In the genomic region with DNA sequence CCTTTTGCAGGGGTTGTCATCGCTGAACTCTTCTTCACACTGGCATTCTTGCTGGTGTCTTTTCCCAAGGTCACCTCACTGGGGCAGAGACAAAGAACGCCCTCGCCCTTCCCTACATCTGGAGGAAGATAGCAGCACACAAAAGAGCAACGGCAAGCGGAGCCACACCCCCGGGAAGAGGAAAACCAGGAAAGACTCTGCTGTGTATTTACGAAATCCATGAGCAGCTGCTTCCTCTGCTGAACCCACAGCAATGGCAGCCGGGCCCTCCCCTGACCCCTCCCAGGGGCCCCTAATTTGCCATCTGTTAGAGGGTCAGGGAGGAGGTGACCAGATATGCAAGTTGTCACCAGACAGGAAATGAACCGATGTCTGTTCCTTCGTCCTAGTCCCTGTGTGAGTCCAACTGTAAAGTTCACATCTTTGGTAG, we compare ENCODE assay signal across 13 cellular contexts.
DNase-seq lines count a peak whose midpoint lies in the region; ATAC-seq and TF ChIP-seq lines count a peak whose summit lies in the region.
"Had no signal": no experiment of that assay in that cellular context is flagged by ENCODE, and none has a peak within 500 bp of the region (broad histone marks: within the 10 kb centered on the region; RNA-seq: fewer than 3 reads in every experiment).

No MANE protein-coding gene starts in this region.

- intact Hi-C loops in left colon (cut with DNase I, micrococcal nuclease): no loop called here

- TF ChIP-seq CTCF in NB4 (IDR thresholded peaks at IDR 0.05; ENCODE audit: low read depth, low read length): no peak
- no peak for TF ChIP-seq CTCF in WERI-Rb-1 (IDR thresholded peaks at IDR 0.05; ENCODE audit: low read depth, low read length)

- peaks cover 1% of the 10 kb centered on the region; the same call in 1 of the 2 replicates for H3K36me3 ChIP-seq in WERI-Rb-1

- H3K4me3 ChIP-seq in NB4 (ENCODE audit: low read depth, low read length): no peak overlapping the region
- no peak overlapping the region for H3K4me3 ChIP-seq in WERI-Rb-1 (ENCODE audit: low read depth, low read length)

- H3K27me3 ChIP-seq in WERI-Rb-1 (ENCODE audit: insufficient read depth, low read depth, severe bottlenecking): no peaks in the 10 kb centered on the region

- peak overlapping the region; percentile 80 for H3K27ac ChIP-seq in WERI-Rb-1
- H3K27ac ChIP-seq: VCaP had no signal

- H3K9me3 ChIP-seq in WERI-Rb-1 (ENCODE audit: severe bottlenecking): no peaks in the 10 kb centered on the region

- no peak for TF ChIP-seq POLR2A in NB4 (IDR thresholded peaks at IDR 0.05; ENCODE audit: extremely low read depth, insufficient read length)

- ATAC-seq in left colon (peak; percentile 85), left lobe of liver (no peak)
- ATAC-seq: CD8-positive, alpha-beta T cell had no signal

- DNase-seq in NB4 (ENCODE audit: low read depth) (peak; percentile 62), WERI-Rb-1 (peak; percentile 80), left colon (peak; percentile 72 to 83), retina (peak; percentile 56), NCI-H1930 (lab: John Stamatoyannopoulos, UW) (no peak), DMS53 treated with DMSO at 0.1 percent for 48 hours (lab: John Stamatoyannopoulos, UW; ENCODE audit: unreplicated experiment) (no peak), left lobe of liver (ENCODE audit: low spot score) (no peak), SIG-M5 treated with dmso at 0.1 percent for 504 hours (lab: John Stamatoyannopoulos, UW; ENCODE audit: unreplicated experiment) (no peak)
- DNase-seq: activated CD8-positive, alpha-beta memory T cell treated with anti-CD3 and anti-CD28 coated beads, Interleukin-2, amount 50 U/mL, for 48 hours; activated naive CD8-positive, alpha-beta T cell treated with anti-CD3 and anti-CD28 coated beads, Interleukin-2, amount 10 ng/mL, durations not matched to agents 7 days and 5 days; CD8-positive, alpha-beta T cell; SIG-M5 had no signal

Comparison
In these comparisons a context has a peak if more than half of its experiments do, and no peak if none do; other contexts are left out.
1. DNase-seq: peak in NB4 (single experiment), WERI-Rb-1 (single experiment), left colon (2 of 2) and retina (single experiment); none in NCI-H1930 (0 of 2), DMS53 treated with DMSO at 0.1 percent for 48 hours (single experiment), left lobe of liver (single experiment) and SIG-M5 treated with dmso at 0.1 percent for 504 hours (single experiment).